In the genomic region with DNA sequence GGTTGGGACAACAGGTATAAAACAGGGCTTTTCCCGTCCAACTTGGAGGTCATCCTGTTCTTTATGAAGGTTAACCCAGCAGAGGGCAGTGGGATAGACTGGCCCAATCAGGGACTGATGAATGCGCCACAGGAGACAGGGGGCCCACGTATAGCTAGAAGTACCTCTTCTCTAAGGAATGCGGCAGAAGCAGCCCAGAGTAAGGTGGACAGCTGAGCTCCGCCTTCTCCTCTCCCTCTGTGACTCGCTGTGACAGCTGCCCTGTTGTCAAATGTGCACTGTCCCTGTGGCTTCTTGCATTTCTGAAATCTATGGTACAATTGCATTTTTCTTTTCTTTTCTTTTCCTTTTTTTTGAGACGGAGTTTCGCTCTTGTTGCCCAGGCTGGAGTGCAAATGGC, we compare ENCODE assay signal across 33 cellular contexts.
"Had no signal": no experiment of that assay in that cellular context is flagged by ENCODE, and none has a peak within 500 bp of the region (broad histone marks: within the 10 kb centered on the region; RNA-seq: fewer than 3 reads in every experiment).

No MANE protein-coding gene starts in this region.

- DNase-seq: activated CD4-positive, alpha-beta T cell treated with anti-CD3 and anti-CD28 coated beads for 1 hour; activated CD4-positive, alpha-beta T cell treated with anti-CD3 and anti-CD28 coated beads for 48 hours; activated CD4-positive, CD25-positive, alpha-beta regulatory T cell; activated CD8-positive, alpha-beta T cell treated with anti-CD3 and anti-CD28 coated beads for 36 hours; activated effector memory CD4-positive, alpha-beta T cell treated with anti-CD3 and anti-CD28 coated beads, Interleukin-2, amount 50 U/mL, for 16 hours; activated naive CD4-positive, alpha-beta T cell; activated naive CD4-positive, alpha-beta T cell treated with anti-CD3 and anti-CD28 coated beads, Interleukin-2, amount 50 U/mL, for 16 hours; activated naive CD8-positive, alpha-beta T cell treated with anti-CD3 and anti-CD28 coated beads, Interleukin-2, amount 10 ng/mL, durations not matched to agents 7 days and 5 days; activated T-cell treated with anti-CD3 and anti-CD28 coated beads, Interleukin-2, amount 50 U/mL, for 1 hour; activated T-cell treated with anti-CD3 and anti-CD28 coated beads, Interleukin-2, amount 50 U/mL, for 72 hours; amygdala; MG63; NCI-H1048; NCI-H1105 treated with DMSO at 0.1 percent for 48 hours; NCI-H1436; NCI-H1694; NCI-H1930; NCI-H2081 treated with DMSO at 0.1 percent for 48 hours; NCI-H226; NCI-H524 treated with DMSO at 0.1 percent for 48 hours; PC-3; Peyer's patch; RPMI8226; SIG-M5; SW 1271; T-helper 1 cell; T-helper 2 cell; T-helper 9 cell had no signal

- H3K27ac ChIP-seq: body of pancreas, Peyer's patch, VCaP had no signal

- ATAC-seq: activated CD8-positive, alpha-beta T cell treated with anti-CD3 and anti-CD28 coated beads for 36 hours; activated T-cell treated with anti-CD3 and anti-CD28 coated beads, Interleukin-2, amount 50 U/mL, for 72 hours; activated T-helper 17 cell treated with anti-CD3 and anti-CD28 coated beads, Interleukin-2, amount 50 U/mL, for 72 hours; body of pancreas; K562; PC-3 had no signal

- H3K4me1 ChIP-seq: body of pancreas, breast epithelium had no signal

- H3K27ac Mint-ChIP-seq: activated CD8-positive, alpha-beta T cell treated with anti-CD3 and anti-CD28 coated beads for 36 hours; activated naive CD8-positive, alpha-beta T cell treated with anti-CD3 and anti-CD28 coated beads, Interleukin-2, amount 10 ng/mL, durations not matched to agents 7 days and 5 days; activated T-cell treated with anti-CD3 and anti-CD28 coated beads, Interleukin-2, amount 50 U/mL, for 72 hours; activated T-helper 17 cell treated with anti-CD3 and anti-CD28 coated beads, Interleukin-2, amount 50 U/mL, for 72 hours had no signal

- H3K4me3 Mint-ChIP-seq: activated CD8-positive, alpha-beta T cell treated with anti-CD3 and anti-CD28 coated beads for 36 hours; activated naive CD8-positive, alpha-beta T cell treated with anti-CD3 and anti-CD28 coated beads, Interleukin-2, amount 10 ng/mL, durations not matched to agents 7 days and 5 days; activated T-cell treated with anti-CD3 and anti-CD28 coated beads, Interleukin-2, amount 50 U/mL, for 72 hours; activated T-helper 17 cell treated with anti-CD3 and anti-CD28 coated beads, Interleukin-2, amount 50 U/mL, for 72 hours had no signal

- H3K4me1 Mint-ChIP-seq: activated naive CD8-positive, alpha-beta T cell treated with anti-CD3 and anti-CD28 coated beads, Interleukin-2, amount 10 ng/mL, durations not matched to agents 7 days and 5 days; activated T-helper 17 cell treated with anti-CD3 and anti-CD28 coated beads, Interleukin-2, amount 50 U/mL, for 72 hours had no signal

- H3K27me3 ChIP-seq: body of pancreas, breast epithelium, MG63, Peyer's patch had no signal

- H3K4me3 ChIP-seq: body of pancreas, breast epithelium, K562, MG63, Peyer's patch had no signal

- H3K9me3 ChIP-seq: body of pancreas, MG63, Peyer's patch had no signal

- H3K36me3 ChIP-seq: breast epithelium, MG63, Peyer's patch had no signal

- H3K36me3 Mint-ChIP-seq: activated naive CD8-positive, alpha-beta T cell treated with anti-CD3 and anti-CD28 coated beads, Interleukin-2, amount 10 ng/mL, durations not matched to agents 7 days and 5 days had no signal

- H3K27me3 Mint-ChIP-seq: activated CD8-positive, alpha-beta T cell treated with anti-CD3 and anti-CD28 coated beads for 36 hours; activated naive CD8-positive, alpha-beta T cell treated with anti-CD3 and anti-CD28 coated beads, Interleukin-2, amount 10 ng/mL, durations not matched to agents 7 days and 5 days; activated T-helper 17 cell treated with anti-CD3 and anti-CD28 coated beads, Interleukin-2, amount 50 U/mL, for 72 hours had no signal
